7 cellular contexts compared by ENCODE assay signal in genomic region chr1:156838972-156839371, GRCh38.
DNase-seq lines count a peak whose midpoint lies in the region; ATAC-seq and TF ChIP-seq lines count a peak whose summit lies in the region.

No MANE protein-coding gene starts in this region.

- no peak overlapping the region for H3K4me2 ChIP-seq in MM.1S (ENCODE audit: low read depth, low read length)

- H3K9me2 ChIP-seq in MM.1S (replicated peaks; ENCODE audit: insufficient read depth, low read length): no peaks in the 10 kb centered on the region

- H4K20me1 ChIP-seq in MM.1S (ENCODE audit: insufficient read depth, low read length): no peaks in the 10 kb centered on the region

- ATAC-seq in GM21825 (IDR thresholded peaks at IDR 0.05; ENCODE audit: unreplicated experiment) (no peak), HG03342 (IDR thresholded peaks at IDR 0.05; ENCODE audit: unreplicated experiment) (no peak)

- H2AFZ ChIP-seq in MM.1S (ENCODE audit: low read length): no peak overlapping the region

- H3K4me3 ChIP-seq in MM.1S (ENCODE audit: low read length): no peak overlapping the region
- no peak overlapping the region for H3K4me3 ChIP-seq in fibroblast of mammary gland (ENCODE audit: control insufficient read depth, low read depth, low read length)

- no peaks in the 10 kb centered on the region for H3K4me1 ChIP-seq in MM.1S (ENCODE audit: low read length)

- H3K9me3 ChIP-seq in MM.1S (replicated peaks; ENCODE audit: insufficient read depth, low read length): no peaks in the 10 kb centered on the region

- H3K27me3 ChIP-seq in MM.1S (replicated peaks; ENCODE audit: insufficient read depth, low read length): peaks cover 53% of the 10 kb centered on the region

- H3K9ac ChIP-seq in MM.1S (ENCODE audit: low read length): no peak overlapping the region

- H3K79me2 ChIP-seq in MM.1S (ENCODE audit: low read length): no peaks in the 10 kb centered on the region

- no peaks in the 10 kb centered on the region for H3K36me3 ChIP-seq in MM.1S (replicated peaks; ENCODE audit: insufficient read depth, low read length)

- DNase-seq in GM03348 (ENCODE audit: low spot score) (peak; percentile 82), MM.1S (peak; percentile 43), fibroblast of mammary gland (ENCODE audit: low read depth) (peak; percentile 21), retina (peak; percentile 75)
- DNase-seq in activated CD8-positive, alpha-beta memory T cell treated with anti-CD3 and anti-CD28 coated beads, Interleukin-2, amount 50 U/mL, for 4 hours: peak; percentile 54

- no peak overlapping the region for H3K27ac ChIP-seq in MM.1S (ENCODE audit: low read length)

- no peaks in the 10 kb centered on the region for H3F3A ChIP-seq in MM.1S (ENCODE audit: insufficient read depth, low read length)

- TF ChIP-seq CTCF in MM.1S (IDR thresholded peaks at IDR 0.05; ENCODE audit: low read length): peak; percentile 99
- TF ChIP-seq CTCF in fibroblast of mammary gland (conservative IDR thresholded peaks at IDR 0.05; ENCODE audit: control insufficient read depth, insufficient read depth, low read depth, low read length): peak; percentile 91

Comparison
In these comparisons a context has a peak if more than half of its experiments do, and no peak if none do; other contexts are left out.
1. DNase-seq: peak in every context shown above with its lines; median percentile 82 in GM03348; 75 in retina; 54 in activated CD8-positive, alpha-beta memory T cell treated with anti-CD3 and anti-CD28 coated beads, Interleukin-2, amount 50 U/mL, for 4 hours; 43 in MM.1S; 21 in fibroblast of mammary gland.